In the genomic region with DNA sequence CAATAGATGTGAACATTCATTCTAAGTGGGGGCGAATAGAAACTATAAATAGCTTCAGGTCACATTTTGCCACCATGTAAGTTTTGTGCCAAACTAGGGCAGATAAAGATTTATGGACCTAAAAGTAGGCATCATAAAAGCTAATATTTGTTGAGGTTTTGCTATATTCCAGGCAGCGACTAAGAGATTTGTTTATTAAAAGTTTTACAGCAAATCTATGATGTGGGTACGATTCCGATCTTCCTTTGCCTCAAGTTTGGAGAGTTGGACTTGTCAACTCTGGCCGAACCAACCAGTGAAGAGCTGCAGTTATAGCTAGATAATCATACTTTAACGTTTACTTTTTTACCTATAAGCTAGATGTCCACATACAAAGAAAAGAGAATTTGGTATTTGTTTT, we compare ENCODE assay signal across 1 cellular context.
TF ChIP-seq lines count a peak whose summit lies in the region.

No MANE protein-coding gene starts in this region.

TF ChIP-seq in IMR-90, 13 proteins besides CTCF, POLR2A, EP300 and RAD21:
- TF ChIP-seq MAFK (IDR thresholded peaks at IDR 0.05; ENCODE audit: low read depth, low read length) (no peak), NFE2L2 (IDR thresholded peaks at IDR 0.05; ENCODE audit: low read depth, low read length) (no peak), RCOR1 (IDR thresholded peaks at IDR 0.05; ENCODE audit: insufficient replicate concordance, low read length) (no peak), BHLHE40 (IDR thresholded peaks at IDR 0.05; ENCODE audit: low read depth, low read length) (no peak), CEBPB (IDR thresholded peaks at IDR 0.05; ENCODE audit: low read depth, low read length) (no peak), CHD1 (IDR thresholded peaks at IDR 0.05; ENCODE audit: low read depth, low read length) (no peak), MXI1 (IDR thresholded peaks at IDR 0.05; ENCODE audit: borderline replicate concordance, low read depth, low read length) (no peak), MAZ (IDR thresholded peaks at IDR 0.05; ENCODE audit: borderline replicate concordance, low read depth, low read length) (no peak), FOS (IDR thresholded peaks at IDR 0.05; ENCODE audit: low read depth, low read length) (no peak), SMC3 (IDR thresholded peaks at IDR 0.05; ENCODE audit: low read depth, low read length) (no peak), RFX5 (IDR thresholded peaks at IDR 0.05; ENCODE audit: low read depth, low read length) (no peak), ELK1 (IDR thresholded peaks at IDR 0.05; ENCODE audit: borderline replicate concordance, low read depth, low read length) (no peak)
- TF ChIP-seq, protein P1, sequence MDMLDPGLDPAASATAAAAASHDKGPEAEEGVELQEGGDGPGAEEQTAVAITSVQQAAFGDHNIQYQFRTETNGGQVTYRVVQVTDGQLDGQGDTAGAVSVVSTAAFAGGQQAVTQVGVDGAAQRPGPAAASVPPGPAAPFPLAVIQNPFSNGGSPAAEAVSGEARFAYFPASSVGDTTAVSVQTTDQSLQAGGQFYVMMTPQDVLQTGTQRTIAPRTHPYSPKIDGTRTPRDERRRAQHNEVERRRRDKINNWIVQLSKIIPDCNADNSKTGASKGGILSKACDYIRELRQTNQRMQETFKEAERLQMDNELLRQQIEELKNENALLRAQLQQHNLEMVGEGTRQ (IDR thresholded peaks at IDR 0.05; ENCODE audit: low read depth, low read length), result no peak
